Comparison of ENCODE assay signal across 11 cellular contexts in genomic region chr6:33770833-33771341, GRCh38. TPM values are rescaled to one million over a fixed set of nuclear protein-coding genes. Genes with fewer than 3 reads are reported as not detected.
DNase-seq lines count a peak whose midpoint lies in the region; ATAC-seq and TF ChIP-seq lines count a peak whose summit lies in the region.
"Had no signal": no experiment of that assay in that cellular context is flagged by ENCODE, and none has a peak within 500 bp of the region (broad histone marks: within the 10 kb centered on the region; RNA-seq: fewer than 3 reads in every experiment).

No MANE protein-coding gene starts in this region.

- ATAC-seq in heart right ventricle, result peak in 3 of 8 donors; percentile 2 to 20 (median 2)
- no peak for ATAC-seq in GM21360 (IDR thresholded peaks at IDR 0.05; ENCODE audit: unreplicated experiment)
- ATAC-seq in HG02884 (IDR thresholded peaks at IDR 0.05; ENCODE audit: unreplicated experiment), result no peak

- peaks cover 6% of the 10 kb centered on the region for H3K4me1 ChIP-seq in CD4-positive, alpha-beta memory T cell (ENCODE audit: insufficient read depth, low read length)
- H3K4me1 ChIP-seq in heart right ventricle (peaks cover 11 to 42% (median 26%) of the 10 kb centered on the region in 9 donors), prostate gland (replicated peaks) (peaks cover 30% of the 10 kb centered on the region)

- TF ChIP-seq CTCF in VCaP (conservative IDR thresholded peaks at IDR 0.05) (no peak), heart right ventricle (IDR thresholded peaks at IDR 0.05) (no peak), prostate gland (IDR thresholded peaks at IDR 0.05) (no peak)

- no peak overlapping the region for H3K4me3 ChIP-seq in CD4-positive, alpha-beta memory T cell (ENCODE audit: low read length in 2 of 2)
- H3K4me3 ChIP-seq in heart right ventricle, result no peak overlapping the region
- H3K4me3 ChIP-seq in prostate gland, result no peak overlapping the region
- H3K4me3 ChIP-seq: BLaER1 treated with 17β-estradiol and CSF1 and Interleukin-3, amounts not matched to agents 10 nM and 100 nM had no signal

- 32 to 39% methylated on average over 7 of the region's 7 CpGs for WGBS in heart right ventricle, 2 donors
- 37% methylated on average over 7 of the region's 7 CpGs for WGBS in prostate gland

- CTCF ChIA-PET in CD4-positive, alpha-beta memory T cell (lab: Charles Lee; ENCODE audit: partially characterized antibody), result interaction anchor here (0.7 to 10.1 kb wide), 35 partner anchors 8 to 392 kb away, joined by 3 to 225 read pairs (median 4); partner anchors contain the start of genes LEMD2, MLN and UQCC2

- peaks cover 0 to 5% (median 0%) of the 10 kb centered on the region in 8 donors for H3K9me3 Mint-ChIP-seq in CD4-positive, alpha-beta memory T cell

- H3K27ac Mint-ChIP-seq in CD4-positive, alpha-beta memory T cell, result peak overlapping the region in 4 of 7 donors; percentile 48 to 88 (median 64)

- H3K9me3 ChIP-seq in CD4-positive, alpha-beta memory T cell (ENCODE audit: control insufficient read depth in 1 of 2, low read length in 2 of 2), result no peaks in the 10 kb centered on the region
- H3K9me3 ChIP-seq in heart right ventricle (peaks cover 0 to 5% (median 0%) of the 10 kb centered on the region in 11 donors), prostate gland (no peaks in the 10 kb centered on the region)
- H3K9me3 ChIP-seq: BLaER1 treated with 17β-estradiol and CSF1 and Interleukin-3, amounts not matched to agents 10 nM and 100 nM had no signal

- H3K4me3 Mint-ChIP-seq in CD4-positive, alpha-beta memory T cell, result no peak overlapping the region

- intact Hi-C loops in CD4-positive, alpha-beta memory T cell (cut with micrococcal nuclease), result no loop called here
- intact Hi-C loops in heart right ventricle (cut with DNase I), result loop anchor here in 9 of 10 donors (2.0 to 5.0 kb wide), 5 partner anchors 256 to 384 kb away; no protein-coding TSS in a partner anchor
- intact Hi-C loops in prostate gland (cut with DNase I), result no loop called here

- H3K36me3 Mint-ChIP-seq in CD4-positive, alpha-beta memory T cell, result peaks cover under 1 to 32% of the 10 kb centered on the region in 2 donors

- no peak overlapping the region for H3K27ac ChIP-seq in CD4-positive, alpha-beta memory T cell (ENCODE audit: low read depth, low read length)
- H3K27ac ChIP-seq in VCaP (peak overlapping the region; percentile 12; the same call in 1 of the 2 replicates), heart right ventricle (peak overlapping the region in 8 of 10 donors; percentile 8 to 69 (median 34)), prostate gland (peak overlapping the region; percentile 72 to 75)
- H3K27ac ChIP-seq: BLaER1 treated with 17β-estradiol and CSF1 and Interleukin-3, amounts not matched to agents 10 nM and 100 nM; foreskin keratinocyte had no signal

- no peak for TF ChIP-seq POLR2A in prostate gland (IDR thresholded peaks at IDR 0.05)

- DNase-seq in CD4-positive, alpha-beta memory T cell, result no peak
- DNase-seq in heart right ventricle, result no peak
- no peak for DNase-seq in prostate gland (ENCODE audit: low spot score)
- DNase-seq in NCI-H2029 treated with DMSO at 0.1 percent for 48 hours (lab: John Stamatoyannopoulos, UW), result no peak
- DNase-seq in kidney glomerular epithelial cell (lab: John Stamatoyannopoulos, UW), result no peak

- H3K27me3 Mint-ChIP-seq in CD4-positive, alpha-beta memory T cell, result no peaks in the 10 kb centered on the region

- POLR2A ChIA-PET in CD4-positive, alpha-beta memory T cell (lab: Charles Lee; ENCODE audit: partially characterized antibody), result interaction anchor here (0.8 to 4.2 kb wide), 6 partner anchors 17 to 411 kb away, joined by 3 to 26 read pairs (median 4); partner anchors contain the start of gene LEMD2

- H3K36me3 ChIP-seq in CD4-positive, alpha-beta memory T cell (ENCODE audit: insufficient read depth, low read length), result peaks cover 33% of the 10 kb centered on the region
- H3K36me3 ChIP-seq in heart right ventricle (peaks cover 6 to 40% (median 28%) of the 10 kb centered on the region in 9 donors), prostate gland (peaks cover 6 to 18% of the 10 kb centered on the region in 2 donors)

- no peaks in the 10 kb centered on the region for H3K27me3 ChIP-seq in CD4-positive, alpha-beta memory T cell (ENCODE audit: insufficient read depth, low read length)
- H3K27me3 ChIP-seq in heart right ventricle (peaks cover 0 to 3% (median 0%) of the 10 kb centered on the region in 7 donors), prostate gland (replicated peaks; ENCODE audit: insufficient read depth) (no peaks in the 10 kb centered on the region)
- H3K27me3 ChIP-seq: BLaER1 treated with 17β-estradiol and CSF1 and Interleukin-3, amounts not matched to agents 10 nM and 100 nM; foreskin keratinocyte had no signal

- H3K4me1 Mint-ChIP-seq in CD4-positive, alpha-beta memory T cell, result peaks cover 10 to 15% (median 13%) of the 10 kb centered on the region in 4 donors

RNA-seq across cellular contexts. Expression of gene LEMD2, which starts 18.0 kb away (rescaled TPM):
- total RNA-seq in CD4-positive, alpha-beta memory T cell, result 100 to 1,000 TPM; 115 to 126 TPM
- 10 to 100 TPM; 13.5 to 44.6 TPM for polyA plus RNA-seq in CD4-positive, alpha-beta memory T cell
- total RNA-seq in heart right ventricle, result 10 to 100 TPM; 18.5 to 32.1 (median 25.6) TPM
- polyA plus RNA-seq in heart right ventricle, result 10 to 100 TPM; 39.2 to 45.9 TPM
- total RNA-seq in prostate gland, result 10 to 100 TPM; 64.2 to 80.2 TPM

RNA-seq across cellular contexts. Expression of gene IP6K3, which starts 24.2 kb away (rescaled TPM):
- not detected for total RNA-seq in CD4-positive, alpha-beta memory T cell
- not detected for polyA plus RNA-seq in CD4-positive, alpha-beta memory T cell
- total RNA-seq in heart right ventricle (10 to 100 TPM; 15.9 to 55.7 (median 27.5) TPM), prostate gland (1 to 10 TPM; 2.5 to 3.1 TPM)
- 10 to 100 TPM; 18.4 to 32.6 TPM for polyA plus RNA-seq in heart right ventricle
- total RNA-seq: activated CD8-positive, alpha-beta memory T cell treated with anti-CD3 and anti-CD28 coated beads for 36 hours; foreskin keratinocyte had no signal
- polyA plus RNA-seq: foreskin keratinocyte had no signal

RNA-seq across cellular contexts. Expression of gene MLN, which starts 32.9 kb away (rescaled TPM):
- total RNA-seq in CD4-positive, alpha-beta memory T cell, result not detected
- not detected for polyA plus RNA-seq in CD4-positive, alpha-beta memory T cell
- total RNA-seq in heart right ventricle (not detected), prostate gland (not detected)
- not detected for polyA plus RNA-seq in heart right ventricle
- total RNA-seq: activated CD8-positive, alpha-beta memory T cell treated with anti-CD3 and anti-CD28 coated beads for 36 hours; foreskin keratinocyte had no signal
- polyA plus RNA-seq: foreskin keratinocyte had no signal

RNA-seq across cellular contexts. Expression of gene UQCC2, which starts 59.4 kb away (rescaled TPM):
- total RNA-seq in CD4-positive, alpha-beta memory T cell, result 10 to 100 TPM; 22.8 to 24.8 TPM
- polyA plus RNA-seq in CD4-positive, alpha-beta memory T cell, result 10 to 100 TPM; 44.4 to 57.9 TPM
- total RNA-seq in heart right ventricle (100 to 1,000 TPM; 222 to 328 (median 245) TPM), prostate gland (10 to 100 TPM; 24.5 to 25.7 TPM)
- polyA plus RNA-seq in heart right ventricle, result 100 to 1,000 TPM; 200 to 598 TPM

Comparison
In these comparisons a context has a peak if more than half of its experiments do, and no peak if none do; other contexts are left out.
1. RNA of gene IP6K3, which starts 24.2 kb away (total RNA-seq): 15.9 to 55.7 TPM in heart right ventricle; 2.5 to 3.1 TPM in prostate gland and not detected in CD4-positive, alpha-beta memory T cell; every median in the first group is over 4 times any median in the second.
2. intact Hi-C loops: an anchor here in heart right ventricle (2.0 to 5.0 kb wide); none called in CD4-positive, alpha-beta memory T cell and prostate gland.